ENCODE assay signal across 1 cellular context in the genomic region with DNA sequence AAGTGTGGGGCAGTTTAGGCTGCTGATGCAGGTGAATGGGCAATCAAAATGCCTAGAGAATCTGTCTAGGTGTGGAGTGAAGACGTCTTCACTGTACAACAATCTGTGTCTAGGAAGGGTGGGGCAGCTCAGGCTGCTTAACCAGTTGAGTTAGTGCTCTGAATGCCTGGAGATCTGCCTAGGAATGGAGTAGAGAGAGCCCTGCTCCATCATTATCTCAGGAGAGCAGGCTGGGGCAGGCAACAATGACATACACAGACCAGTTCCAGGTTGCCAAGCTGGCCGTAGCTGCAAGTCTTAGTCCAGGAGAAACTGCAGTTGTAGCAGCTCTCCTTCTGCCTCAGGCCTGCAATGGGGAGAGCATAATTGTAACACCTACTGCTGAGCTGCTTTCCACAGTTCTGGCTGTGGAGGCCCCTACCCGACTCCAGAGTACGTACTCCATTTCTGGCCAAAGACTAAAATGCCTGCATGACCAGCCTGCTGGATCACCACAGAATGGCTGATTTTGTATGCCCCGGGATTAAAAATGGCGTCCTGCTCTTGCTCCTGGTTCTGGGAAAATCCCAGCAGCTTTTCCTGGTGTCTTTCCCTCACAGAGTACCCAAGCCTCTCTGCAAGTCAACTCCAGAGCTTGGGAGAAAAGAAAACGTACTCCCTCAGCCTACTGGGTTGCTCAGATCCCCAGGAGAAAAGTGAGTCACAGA.
A peak's percentile ranks its signal among the peaks of the same experiment; 100 is the strongest.
TF ChIP-seq lines count a peak whose summit lies in the region.

No MANE protein-coding gene starts in this region.

TF ChIP-seq in H1, 55 proteins besides CTCF, POLR2A, EP300 and RAD21:
- TF ChIP-seq SIRT6 (IDR thresholded peaks at IDR 0.05; ENCODE audit: low read length) = no peak
- peak; percentile 55; the same call in 1 of the 2 replicates for TF ChIP-seq YY1 (IDR thresholded peaks at IDR 0.05; ENCODE audit: low read depth, low read length)
- no peak for TF ChIP-seq SIX5 (IDR thresholded peaks at IDR 0.05; ENCODE audit: low read depth, low read length)
